Comparison of ENCODE assay signal across 23 cellular contexts in the genomic region with DNA sequence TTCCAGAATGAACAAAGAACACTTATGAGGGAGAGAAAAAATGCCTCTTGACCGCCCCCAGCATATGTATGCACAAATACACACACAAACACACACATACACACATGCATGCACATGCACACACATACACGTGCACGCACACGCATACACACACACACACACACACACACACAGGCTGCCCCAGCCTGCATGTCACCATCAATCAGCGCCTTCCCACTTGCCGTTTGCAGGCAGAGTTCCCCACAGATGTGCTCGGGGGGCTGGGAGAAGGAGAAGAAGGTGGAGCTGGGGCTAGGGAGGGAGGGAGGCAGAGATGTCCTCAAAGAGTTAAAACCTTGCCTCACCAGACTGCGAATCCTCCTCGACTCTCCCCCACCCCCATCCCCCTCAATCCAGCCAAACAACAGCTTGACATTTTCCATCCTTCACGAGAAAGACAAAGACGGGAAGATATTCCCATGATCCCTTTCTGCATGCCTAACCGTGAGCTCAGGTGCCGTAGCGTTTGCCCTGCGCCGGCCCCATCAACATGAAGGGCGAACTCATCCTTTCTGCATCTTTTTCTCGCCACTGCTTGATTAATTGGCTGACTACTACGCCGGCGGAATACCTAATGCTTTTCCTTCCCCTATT.
"Had no signal": no experiment of that assay in that cellular context is flagged by ENCODE, and none has a peak within 500 bp of the region (broad histone marks: within the 10 kb centered on the region; RNA-seq: fewer than 3 reads in every experiment).

No MANE protein-coding gene starts in this region.

- H3K36me3 Mint-ChIP-seq: natural killer cell treated with Interleukin-12 subunit alpha and Interleukin-12 subunit beta and Interleukin-15 and Interleukin-18, amount 100 ng/mL, for 72 hours had no signal

- H3K9me3 Mint-ChIP-seq: activated T-helper 1 cell treated with anti-CD3 and anti-CD28 coated beads, Interleukin-12 subunit alpha, Interleukin-12 subunit beta, Interleukin-2, Interleukin-4 antibody, amounts not matched to agents 30 ng/mL and 10 ng/mL and 1 ng/mL, durations not matched to agents 14 hours and 24 hours and 36 hours had no signal

- H3K4me3 ChIP-seq: esophagus muscularis mucosa, gastrocnemius medialis, right atrium auricular region, spleen, thyroid gland, upper lobe of right lung had no signal

- H3K4me1 Mint-ChIP-seq: activated naive CD8-positive, alpha-beta T cell treated with anti-CD3 and anti-CD28 coated beads, Interleukin-2, amount 50 U/mL, for 24 hours; memory B cell had no signal

- ATAC-seq: activated CD8-positive, alpha-beta T cell treated with anti-CD3 and anti-CD28 coated beads, Interleukin-2, amount 10 ng/mL, durations not matched to agents 7 days and 5 days; activated naive CD8-positive, alpha-beta T cell treated with anti-CD3 and anti-CD28 coated beads, Interleukin-2, amount 50 U/mL, for 24 hours; gastrocnemius medialis; left cardiac atrium; natural killer cell treated with Interleukin-12 subunit alpha and Interleukin-12 subunit beta and Interleukin-15 and Interleukin-18, amount 100 ng/mL, for 72 hours; upper lobe of right lung had no signal

- H3K27ac ChIP-seq: brain microvascular endothelial cell, esophagus muscularis mucosa, gastrocnemius medialis, right atrium auricular region, spleen, thyroid gland, upper lobe of right lung, WERI-Rb-1 had no signal

- H3K27ac Mint-ChIP-seq: activated CD8-positive, alpha-beta T cell treated with anti-CD3 and anti-CD28 coated beads, Interleukin-2, amount 10 ng/mL, durations not matched to agents 7 days and 5 days; activated naive CD8-positive, alpha-beta T cell treated with anti-CD3 and anti-CD28 coated beads, Interleukin-2, amount 50 U/mL, for 24 hours; activated T-helper 1 cell treated with anti-CD3 and anti-CD28 coated beads, Interleukin-12 subunit alpha, Interleukin-12 subunit beta, Interleukin-2, Interleukin-4 antibody, amounts not matched to agents 30 ng/mL and 10 ng/mL and 1 ng/mL, durations not matched to agents 14 hours and 24 hours and 36 hours; memory B cell; natural killer cell treated with Interleukin-12 subunit alpha and Interleukin-12 subunit beta and Interleukin-15 and Interleukin-18, amount 100 ng/mL, for 72 hours; progenitor cell of endocrine pancreas had no signal

- H3K4me1 ChIP-seq: gastrocnemius medialis, right atrium auricular region, spleen, thyroid gland, upper lobe of right lung had no signal

- H3K9me3 ChIP-seq: esophagus muscularis mucosa, gastrocnemius medialis, right atrium auricular region, spleen, thyroid gland, upper lobe of right lung had no signal

- H3K36me3 ChIP-seq: brain microvascular endothelial cell, esophagus muscularis mucosa, gastrocnemius medialis, right atrium auricular region, spleen, thyroid gland, upper lobe of right lung, WERI-Rb-1 had no signal

- H3K4me3 Mint-ChIP-seq: activated CD8-positive, alpha-beta T cell treated with anti-CD3 and anti-CD28 coated beads, Interleukin-2, amount 10 ng/mL, durations not matched to agents 7 days and 5 days; activated naive CD8-positive, alpha-beta T cell treated with anti-CD3 and anti-CD28 coated beads, Interleukin-2, amount 50 U/mL, for 24 hours; activated T-helper 1 cell treated with anti-CD3 and anti-CD28 coated beads, Interleukin-12 subunit alpha, Interleukin-12 subunit beta, Interleukin-2, Interleukin-4 antibody, amounts not matched to agents 30 ng/mL and 10 ng/mL and 1 ng/mL, durations not matched to agents 14 hours and 24 hours and 36 hours; memory B cell; natural killer cell treated with Interleukin-12 subunit alpha and Interleukin-12 subunit beta and Interleukin-15 and Interleukin-18, amount 100 ng/mL, for 72 hours had no signal

- DNase-seq: activated CD4-positive, alpha-beta T cell treated with anti-CD3 and anti-CD28 coated beads for 1 hour; activated CD4-positive, alpha-beta T cell treated with anti-CD3 and anti-CD28 coated beads, Interleukin-2, amount 50 U/mL, for 1 hour; activated CD8-positive, alpha-beta T cell treated with anti-CD3 and anti-CD28 coated beads, Interleukin-2, amount 10 ng/mL, durations not matched to agents 7 days and 5 days; activated gamma-delta T cell; activated naive CD4-positive, alpha-beta T cell treated with anti-CD3 and anti-CD28 coated beads, Interleukin-2, amount 50 U/mL, for 16 hours; activated naive CD8-positive, alpha-beta T cell treated with anti-CD3 and anti-CD28 coated beads, Interleukin-2, amount 50 U/mL, for 24 hours; brain microvascular endothelial cell; effector memory CD4-positive, alpha-beta T cell; gastrocnemius medialis; islet precursor cell; left cardiac atrium; spleen; stimulated activated CD4-positive, alpha-beta T cell treated with anti-CD3 and anti-CD28 coated beads, Interleukin-4, amount 100 ng/mL, for 24 hours; stimulated activated naive CD4-positive, alpha-beta T cell treated with Interleukin-2 at 50 U/mL for 16 hours; thyroid gland; upper lobe of right lung; WERI-Rb-1 had no signal

- H3K27me3 ChIP-seq: brain microvascular endothelial cell, esophagus muscularis mucosa, right atrium auricular region, thyroid gland had no signal
